In the genomic region with DNA sequence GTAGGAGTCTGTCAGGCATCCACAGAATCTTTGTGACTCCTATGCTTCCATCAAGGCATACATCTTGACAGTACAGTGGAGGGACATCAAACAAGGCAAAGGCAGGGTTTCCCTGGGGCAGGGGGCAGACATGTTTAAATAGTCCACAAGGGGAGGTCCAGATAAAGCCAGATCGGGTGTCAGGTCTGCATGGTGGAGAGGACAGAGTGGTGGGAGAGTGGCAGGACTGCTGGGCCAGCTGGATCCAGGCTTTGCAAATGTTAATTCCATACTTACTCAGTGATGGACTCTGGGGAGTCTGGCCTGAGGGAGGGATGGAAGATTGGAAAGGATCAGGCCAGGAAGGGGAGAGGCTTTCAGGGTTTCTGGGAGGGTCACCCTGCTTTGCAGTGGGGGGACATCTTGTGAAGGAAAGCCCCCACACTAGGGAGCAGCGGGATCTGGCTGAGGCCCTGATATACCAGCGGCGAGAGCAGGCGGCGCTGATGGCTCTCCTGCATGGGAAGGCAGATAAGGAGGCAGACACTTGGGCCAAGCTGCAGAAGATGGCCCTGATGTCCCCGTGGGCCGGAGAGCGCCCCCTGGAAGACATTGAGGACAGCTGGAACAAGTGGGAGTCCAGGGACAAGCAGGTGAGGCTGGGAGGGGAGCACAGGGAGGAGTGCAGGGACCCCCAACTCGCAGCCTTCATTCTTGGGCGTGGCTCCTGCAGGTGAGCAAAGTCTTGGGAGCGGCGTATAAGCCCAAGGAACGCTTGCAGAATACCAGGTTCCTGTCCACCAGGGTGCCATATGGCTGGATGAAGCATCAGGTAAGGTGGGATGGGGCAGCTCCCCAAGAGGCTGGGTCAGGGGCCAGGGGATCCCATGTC, we compare ENCODE assay signal across 37 cellular contexts. TPM values are rescaled to one million over a fixed set of nuclear protein-coding genes. Genes with fewer than 3 reads are reported as not detected.
DNase-seq lines count a peak whose midpoint lies in the region; ATAC-seq and TF ChIP-seq lines count a peak whose summit lies in the region.
"Had no signal": no experiment of that assay in that cellular context is flagged by ENCODE, and none has a peak within 500 bp of the region (broad histone marks: within the 10 kb centered on the region; RNA-seq: fewer than 3 reads in every experiment).

No MANE protein-coding gene starts in this region.

- TF ChIP-seq CTCF in OCI-LY3 (IDR thresholded peaks at IDR 0.05; ENCODE audit: low read depth, low read length): peak; percentile 5; the same call in 1 of the 2 replicates
- no peak for TF ChIP-seq CTCF in lower leg skin (IDR thresholded peaks at IDR 0.05)
- no peak for TF ChIP-seq CTCF in upper lobe of right lung (IDR thresholded peaks at IDR 0.05)

- H3K9me3 ChIP-seq in OCI-LY3 (ENCODE audit: insufficient read depth, low read length) (peaks cover 6% of the 10 kb centered on the region; the same call in 1 of the 2 replicates), upper lobe of right lung (peaks cover 12% of the 10 kb centered on the region)
- H3K9me3 ChIP-seq: ovary, thyroid gland had no signal

- H3K36me3 ChIP-seq in H7 (replicated peaks; ENCODE audit: control insufficient read depth, insufficient read depth, low read length) (no peaks in the 10 kb centered on the region), OCI-LY3 (replicated peaks; ENCODE audit: low read depth, low read length) (peaks cover 3% of the 10 kb centered on the region), upper lobe of right lung (no peaks in the 10 kb centered on the region)
- H3K36me3 ChIP-seq: esophagus squamous epithelium, ovary, spleen, stomach, thyroid gland had no signal

- intact Hi-C loops in lower leg skin (cut with DNase I; ENCODE audit: low total_unique reads) (no loop called here), upper lobe of right lung (cut with DNase I) (no loop called here)

- H3K79me2 ChIP-seq in OCI-LY3 (ENCODE audit: low read length): no peaks in the 10 kb centered on the region

- H3K36me3 Mint-ChIP-seq in activated naive CD8-positive, alpha-beta T cell treated with anti-CD3 and anti-CD28 coated beads for 36 hours: peaks cover 7% of the 10 kb centered on the region
- H3K36me3 Mint-ChIP-seq: brain, CD14-positive monocyte had no signal

- H3K27ac ChIP-seq in OCI-LY3 (ENCODE audit: low read length) (no peak overlapping the region), upper lobe of right lung (no peak overlapping the region)
- H3K27ac ChIP-seq: esophagus squamous epithelium, foreskin keratinocyte, ovary, spleen, stomach, thyroid gland, VCaP had no signal

- DNase-seq in H7: peak; percentile 22
- peak; percentile 4 to 85 for DNase-seq in lower leg skin (ENCODE audit: low spot score in 2 of 2)
- peak; percentile 51 for DNase-seq in upper lobe of right lung
- no peak for DNase-seq in stimulated activated CD4-positive, alpha-beta T cell treated with anti-CD3 and anti-CD28 coated beads, Interleukin-4, amount 100 ng/mL, for 1 hour
- no peak for DNase-seq in NCI-H1694 treated with DMSO at 0.1 percent for 48 hours (lab: John Stamatoyannopoulos, UW)
- DNase-seq in activated naive CD8-positive, alpha-beta T cell treated with anti-CD3 and anti-CD28 coated beads for 36 hours: no peak
- DNase-seq: activated CD4-positive, alpha-beta T cell treated with anti-CD3 and anti-CD28 coated beads for 36 hours; activated CD8-positive, alpha-beta T cell treated with anti-CD3 and anti-CD28 coated beads, Interleukin-2, amount 10 ng/mL, durations not matched to agents 7 days and 5 days; activated naive CD4-positive, alpha-beta T cell treated with anti-CD3 and anti-CD28 coated beads, Interleukin-2, amount 10 ng/mL, durations not matched to agents 7 days and 5 days; amniotic stem cell; Calu3; cerebellar nuclear complex; dermis blood vessel endothelial cell; DMS79 treated with DMSO at 0.1 percent for 48 hours; esophagus squamous epithelium; foreskin keratinocyte; GDM1; GOT3; NCI-H1436; NCI-H446 treated with DMSO at 0.1 percent for 48 hours; NCI-H774; ovary; retina; SIG-M5; spleen; stomach; T1000; thyroid gland had no signal

- no peak for TF ChIP-seq POLR2A in lower leg skin (IDR thresholded peaks at IDR 0.05)

- no peaks in the 10 kb centered on the region for H3K27me3 Mint-ChIP-seq in activated naive CD8-positive, alpha-beta T cell treated with anti-CD3 and anti-CD28 coated beads for 36 hours
- H3K27me3 Mint-ChIP-seq: activated CD4-positive, alpha-beta T cell treated with anti-CD3 and anti-CD28 coated beads for 36 hours had no signal

- no peak overlapping the region for H3K9ac ChIP-seq in OCI-LY3 (ENCODE audit: low read length)

- peaks cover 20% of the 10 kb centered on the region for H3K4me1 Mint-ChIP-seq in activated naive CD8-positive, alpha-beta T cell treated with anti-CD3 and anti-CD28 coated beads for 36 hours
- H3K4me1 Mint-ChIP-seq: brain, CD14-positive monocyte had no signal

- H3K4me2 ChIP-seq in OCI-LY3 (ENCODE audit: low read length): no peak overlapping the region

- no peak for ATAC-seq in upper lobe of right lung
- ATAC-seq: activated CD4-positive, alpha-beta T cell treated with anti-CD3 and anti-CD28 coated beads for 36 hours; activated CD8-positive, alpha-beta T cell treated with anti-CD3 and anti-CD28 coated beads, Interleukin-2, amount 10 ng/mL, durations not matched to agents 7 days and 5 days; foreskin keratinocyte had no signal

- H3K4me3 ChIP-seq in H7 (ENCODE audit: insufficient read depth, low read depth, low read length): no peak overlapping the region
- no peak overlapping the region for H3K4me3 ChIP-seq in OCI-LY3 (ENCODE audit: low read length)
- H3K4me3 ChIP-seq in lower leg skin (ENCODE audit: low read depth, poor library complexity, severe bottlenecking): no peak overlapping the region
- H3K4me3 ChIP-seq in upper lobe of right lung: no peak overlapping the region
- H3K4me3 ChIP-seq: esophagus squamous epithelium, lung, ovary, spleen, stomach, thyroid gland had no signal

- H3K27ac Mint-ChIP-seq in activated naive CD8-positive, alpha-beta T cell treated with anti-CD3 and anti-CD28 coated beads for 36 hours: no peak overlapping the region
- H3K27ac Mint-ChIP-seq: activated CD4-positive, alpha-beta T cell treated with anti-CD3 and anti-CD28 coated beads for 36 hours; activated CD8-positive, alpha-beta T cell treated with anti-CD3 and anti-CD28 coated beads, Interleukin-2, amount 10 ng/mL, durations not matched to agents 7 days and 5 days; activated naive CD4-positive, alpha-beta T cell treated with anti-CD3 and anti-CD28 coated beads, Interleukin-2, amount 10 ng/mL, durations not matched to agents 7 days and 5 days; brain; CD14-positive monocyte; natural killer cell treated with Interleukin-12 subunit alpha and Interleukin-12 subunit beta and Interleukin-15 and Interleukin-18, amount 100 ng/mL, for 72 hours had no signal

- no peak overlapping the region for H2AFZ ChIP-seq in OCI-LY3 (ENCODE audit: low read depth, low read length)

- no peak overlapping the region for H3K4me3 Mint-ChIP-seq in activated naive CD8-positive, alpha-beta T cell treated with anti-CD3 and anti-CD28 coated beads for 36 hours
- H3K4me3 Mint-ChIP-seq: activated CD4-positive, alpha-beta T cell treated with anti-CD3 and anti-CD28 coated beads for 36 hours; activated CD8-positive, alpha-beta T cell treated with anti-CD3 and anti-CD28 coated beads, Interleukin-2, amount 10 ng/mL, durations not matched to agents 7 days and 5 days; activated naive CD4-positive, alpha-beta T cell treated with anti-CD3 and anti-CD28 coated beads, Interleukin-2, amount 10 ng/mL, durations not matched to agents 7 days and 5 days; brain; CD14-positive monocyte; natural killer cell treated with Interleukin-12 subunit alpha and Interleukin-12 subunit beta and Interleukin-15 and Interleukin-18, amount 100 ng/mL, for 72 hours had no signal

- WGBS in lower leg skin, 2 donors: 84 to 90% methylated on average over 14 of the region's 14 CpGs

- no peaks in the 10 kb centered on the region for H4K20me1 ChIP-seq in OCI-LY3 (ENCODE audit: insufficient read depth, low read length)

- H3K9me3 Mint-ChIP-seq in activated naive CD8-positive, alpha-beta T cell treated with anti-CD3 and anti-CD28 coated beads for 36 hours: peaks cover 13% of the 10 kb centered on the region

- H3K27me3 ChIP-seq in H7 (ENCODE audit: control insufficient read depth, insufficient read depth, low read length): no peaks in the 10 kb centered on the region
- H3K27me3 ChIP-seq in OCI-LY3 (ENCODE audit: low read depth, low read length): no peaks in the 10 kb centered on the region
- H3K27me3 ChIP-seq in upper lobe of right lung: no peaks in the 10 kb centered on the region
- H3K27me3 ChIP-seq: foreskin keratinocyte, ovary, stomach, thyroid gland had no signal

- H3K4me1 ChIP-seq in OCI-LY3 (ENCODE audit: low read length) (no peaks in the 10 kb centered on the region), upper lobe of right lung (no peaks in the 10 kb centered on the region)
- H3K4me1 ChIP-seq: esophagus squamous epithelium, foreskin keratinocyte, spleen, stomach, thyroid gland had no signal

RNA-seq across cellular contexts. Expression of a gene that starts 44.6 kb away (rescaled TPM):
- total RNA-seq in H7 (2014; rRNA removed; shearing (Covaris generic)): not detected in 2 replicates
- total RNA-seq in lower leg skin (not detected), upper lobe of right lung (not detected)
- total RNA-seq in activated naive CD8-positive, alpha-beta T cell treated with anti-CD3 and anti-CD28 coated beads for 36 hours: not detected
- total RNA-seq: activated CD4-positive, alpha-beta T cell treated with anti-CD3 and anti-CD28 coated beads for 36 hours; activated CD8-positive, alpha-beta T cell treated with anti-CD3 and anti-CD28 coated beads, Interleukin-2, amount 10 ng/mL, durations not matched to agents 7 days and 5 days; Calu3; dermis blood vessel endothelial cell; esophagus squamous epithelium; foreskin keratinocyte; kidney epithelial cell; LHCN-M2; lung; mucosa of gallbladder; natural killer cell treated with Interleukin-12 subunit alpha and Interleukin-12 subunit beta and Interleukin-15 and Interleukin-18, amount 100 ng/mL, for 72 hours; ovary; spleen; stomach; thyroid gland had no signal

RNA-seq across cellular contexts. Expression of a gene that starts 47.9 kb away (rescaled TPM):
- total RNA-seq in H7 (2014; rRNA removed; shearing (Covaris generic)): not detected in 2 replicates
- total RNA-seq in lower leg skin: not detected
- not detected for total RNA-seq in upper lobe of right lung
- total RNA-seq in activated naive CD8-positive, alpha-beta T cell treated with anti-CD3 and anti-CD28 coated beads for 36 hours: not detected
- total RNA-seq: activated CD4-positive, alpha-beta T cell treated with anti-CD3 and anti-CD28 coated beads for 36 hours; activated CD8-positive, alpha-beta T cell treated with anti-CD3 and anti-CD28 coated beads, Interleukin-2, amount 10 ng/mL, durations not matched to agents 7 days and 5 days; Calu3; dermis blood vessel endothelial cell; foreskin keratinocyte; kidney epithelial cell; LHCN-M2; natural killer cell treated with Interleukin-12 subunit alpha and Interleukin-12 subunit beta and Interleukin-15 and Interleukin-18, amount 100 ng/mL, for 72 hours; spleen; stomach; thyroid gland had no signal

Comparison
In these comparisons a context has a peak if more than half of its experiments do, and no peak if none do; other contexts are left out.
1. DNase-seq: peak in H7 (single experiment), lower leg skin (2 of 2) and upper lobe of right lung (single experiment); none in stimulated activated CD4-positive, alpha-beta T cell treated with anti-CD3 and anti-CD28 coated beads, Interleukin-4, amount 100 ng/mL, for 1 hour (single experiment), NCI-H1694 treated with DMSO at 0.1 percent for 48 hours (single experiment) and activated naive CD8-positive, alpha-beta T cell treated with anti-CD3 and anti-CD28 coated beads for 36 hours (single experiment).